Comparison of ENCODE assay signal across 22 cellular contexts in the genomic region with DNA sequence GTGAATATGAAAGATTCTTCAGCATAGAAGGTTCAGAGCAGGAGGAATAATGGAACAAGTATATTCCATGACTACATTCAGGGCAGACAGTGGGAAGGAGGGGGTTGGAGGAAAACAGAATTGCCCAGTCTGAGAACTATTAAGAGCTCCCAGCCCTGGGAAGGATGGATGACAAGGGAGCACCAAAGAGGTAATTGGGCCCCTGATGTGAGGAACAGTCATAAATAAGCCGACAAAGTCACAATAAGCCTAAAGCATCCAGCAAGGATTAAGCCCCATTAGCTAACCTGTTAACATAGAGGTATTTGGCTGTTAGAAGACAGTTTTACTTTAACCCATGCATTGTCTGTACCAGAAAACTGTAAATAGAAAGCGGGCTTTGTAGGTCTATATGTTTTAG.
"Had no signal": no experiment of that assay in that cellular context is flagged by ENCODE, and none has a peak within 500 bp of the region (broad histone marks: within the 10 kb centered on the region; RNA-seq: fewer than 3 reads in every experiment).

No MANE protein-coding gene starts in this region.

- H3K36me3 ChIP-seq: tibial nerve had no signal

- H3K4me3 ChIP-seq: dorsolateral prefrontal cortex, lung, tibial nerve had no signal

- H3K27me3 ChIP-seq: tibial nerve had no signal

- H3K4me1 Mint-ChIP-seq: activated B cell treated with CpG ODN at 0.5 μM for 24 hours; activated CD4-positive, alpha-beta memory T cell treated with anti-CD3 and anti-CD28 coated beads, Interleukin-2, amount 10 ng/mL, durations not matched to agents 7 days and 5 days; activated CD8-positive, alpha-beta memory T cell treated with anti-CD3 and anti-CD28 coated beads, Interleukin-2, amount 10 ng/mL, durations not matched to agents 7 days and 5 days; activated naive CD8-positive, alpha-beta T cell treated with anti-CD3 and anti-CD28 coated beads, Interleukin-2, amount 10 ng/mL, durations not matched to agents 7 days and 5 days had no signal

- DNase-seq: activated B cell treated with CpG ODN at 0.5 μM for 24 hours; activated CD4-positive, alpha-beta memory T cell treated with anti-CD3 and anti-CD28 coated beads, Interleukin-2, amount 10 ng/mL, durations not matched to agents 7 days and 5 days; activated CD4-positive, alpha-beta T cell treated with anti-CD3 and anti-CD28 coated beads for 4 hours; activated CD8-positive, alpha-beta memory T cell treated with anti-CD3 and anti-CD28 coated beads, Interleukin-2, amount 10 ng/mL, durations not matched to agents 7 days and 5 days; activated naive CD4-positive, alpha-beta T cell treated with Interleukin-2 at 50 U/mL for 16 hours; activated naive CD8-positive, alpha-beta T cell treated with anti-CD3 and anti-CD28 coated beads, Interleukin-2, amount 10 ng/mL, durations not matched to agents 7 days and 5 days; activated T-cell treated with anti-CD3 and anti-CD28 coated beads, Interleukin-2, amount 50 U/mL, for 1 hour; amygdala; dorsolateral prefrontal cortex; foreskin fibroblast; hippocampal formation; kidney; right cardiac atrium; stimulated activated naive CD8-positive, alpha-beta T cell treated with anti-CD3 and anti-CD28 coated beads, Interleukin-15, Interleukin-2, amounts not matched to agents 100 U/mL and 50 U/mL, for 24 hours; substantia nigra had no signal

- H3K36me3 Mint-ChIP-seq: activated CD8-positive, alpha-beta memory T cell treated with anti-CD3 and anti-CD28 coated beads, Interleukin-2, amount 10 ng/mL, durations not matched to agents 7 days and 5 days; activated naive CD8-positive, alpha-beta T cell treated with anti-CD3 and anti-CD28 coated beads, Interleukin-2, amount 10 ng/mL, durations not matched to agents 7 days and 5 days; mesothelial cell of epicardium; natural killer cell treated with Interleukin-12 subunit alpha and Interleukin-12 subunit beta and Interleukin-15 and Interleukin-18, amount 100 ng/mL, for 72 hours had no signal

- ATAC-seq: activated CD8-positive, alpha-beta memory T cell treated with anti-CD3 and anti-CD28 coated beads, Interleukin-2, amount 10 ng/mL, durations not matched to agents 7 days and 5 days; left lobe of liver; natural killer cell treated with Interleukin-12 subunit alpha and Interleukin-12 subunit beta and Interleukin-15 and Interleukin-18, amount 100 ng/mL, for 72 hours; right cardiac atrium; stimulated activated naive CD8-positive, alpha-beta T cell treated with anti-CD3 and anti-CD28 coated beads, Interleukin-15, Interleukin-2, amounts not matched to agents 100 U/mL and 50 U/mL, for 24 hours had no signal

- H3K9me3 Mint-ChIP-seq: activated CD4-positive, alpha-beta memory T cell treated with anti-CD3 and anti-CD28 coated beads, Interleukin-2, amount 10 ng/mL, durations not matched to agents 7 days and 5 days; activated naive CD8-positive, alpha-beta T cell treated with anti-CD3 and anti-CD28 coated beads, Interleukin-2, amount 10 ng/mL, durations not matched to agents 7 days and 5 days; activated T-helper 2 cell treated with anti-CD3 and anti-CD28 coated beads, Interferon-gamma antibody, Interleukin-2, Interleukin-4, amounts not matched to agents 10 μg/mL and 5 μg/mL and 100 μg/mL, durations not matched to agents 14 hours and 24 hours and 36 hours; natural killer cell treated with Interleukin-12 subunit alpha and Interleukin-12 subunit beta and Interleukin-15 and Interleukin-18, amount 100 ng/mL, for 72 hours had no signal

- H3K27me3 Mint-ChIP-seq: activated CD4-positive, alpha-beta memory T cell treated with anti-CD3 and anti-CD28 coated beads, Interleukin-2, amount 10 ng/mL, durations not matched to agents 7 days and 5 days; activated CD8-positive, alpha-beta memory T cell treated with anti-CD3 and anti-CD28 coated beads, Interleukin-2, amount 10 ng/mL, durations not matched to agents 7 days and 5 days; natural killer cell treated with Interleukin-12 subunit alpha and Interleukin-12 subunit beta and Interleukin-15 and Interleukin-18, amount 100 ng/mL, for 72 hours had no signal

- H3K4me3 Mint-ChIP-seq: activated B cell treated with CpG ODN at 0.5 μM for 24 hours; activated CD4-positive, alpha-beta memory T cell treated with anti-CD3 and anti-CD28 coated beads, Interleukin-2, amount 10 ng/mL, durations not matched to agents 7 days and 5 days; activated CD8-positive, alpha-beta memory T cell treated with anti-CD3 and anti-CD28 coated beads, Interleukin-2, amount 10 ng/mL, durations not matched to agents 7 days and 5 days; activated naive CD8-positive, alpha-beta T cell treated with anti-CD3 and anti-CD28 coated beads, Interleukin-2, amount 10 ng/mL, durations not matched to agents 7 days and 5 days; mesothelial cell of epicardium; natural killer cell treated with Interleukin-12 subunit alpha and Interleukin-12 subunit beta and Interleukin-15 and Interleukin-18, amount 100 ng/mL, for 72 hours had no signal

- H3K9me3 ChIP-seq: tibial nerve had no signal

- H3K4me1 ChIP-seq: tibial nerve had no signal

- H3K27ac Mint-ChIP-seq: activated B cell treated with CpG ODN at 0.5 μM for 24 hours; activated CD4-positive, alpha-beta memory T cell treated with anti-CD3 and anti-CD28 coated beads, Interleukin-2, amount 10 ng/mL, durations not matched to agents 7 days and 5 days; activated CD8-positive, alpha-beta memory T cell treated with anti-CD3 and anti-CD28 coated beads, Interleukin-2, amount 10 ng/mL, durations not matched to agents 7 days and 5 days; activated naive CD8-positive, alpha-beta T cell treated with anti-CD3 and anti-CD28 coated beads, Interleukin-2, amount 10 ng/mL, durations not matched to agents 7 days and 5 days; activated T-helper 2 cell treated with anti-CD3 and anti-CD28 coated beads, Interferon-gamma antibody, Interleukin-2, Interleukin-4, amounts not matched to agents 10 μg/mL and 5 μg/mL and 100 μg/mL, durations not matched to agents 14 hours and 24 hours and 36 hours; mesothelial cell of epicardium; natural killer cell treated with Interleukin-12 subunit alpha and Interleukin-12 subunit beta and Interleukin-15 and Interleukin-18, amount 100 ng/mL, for 72 hours; progenitor cell of endocrine pancreas had no signal
